10 cellular contexts compared by ENCODE assay signal in the genomic region with DNA sequence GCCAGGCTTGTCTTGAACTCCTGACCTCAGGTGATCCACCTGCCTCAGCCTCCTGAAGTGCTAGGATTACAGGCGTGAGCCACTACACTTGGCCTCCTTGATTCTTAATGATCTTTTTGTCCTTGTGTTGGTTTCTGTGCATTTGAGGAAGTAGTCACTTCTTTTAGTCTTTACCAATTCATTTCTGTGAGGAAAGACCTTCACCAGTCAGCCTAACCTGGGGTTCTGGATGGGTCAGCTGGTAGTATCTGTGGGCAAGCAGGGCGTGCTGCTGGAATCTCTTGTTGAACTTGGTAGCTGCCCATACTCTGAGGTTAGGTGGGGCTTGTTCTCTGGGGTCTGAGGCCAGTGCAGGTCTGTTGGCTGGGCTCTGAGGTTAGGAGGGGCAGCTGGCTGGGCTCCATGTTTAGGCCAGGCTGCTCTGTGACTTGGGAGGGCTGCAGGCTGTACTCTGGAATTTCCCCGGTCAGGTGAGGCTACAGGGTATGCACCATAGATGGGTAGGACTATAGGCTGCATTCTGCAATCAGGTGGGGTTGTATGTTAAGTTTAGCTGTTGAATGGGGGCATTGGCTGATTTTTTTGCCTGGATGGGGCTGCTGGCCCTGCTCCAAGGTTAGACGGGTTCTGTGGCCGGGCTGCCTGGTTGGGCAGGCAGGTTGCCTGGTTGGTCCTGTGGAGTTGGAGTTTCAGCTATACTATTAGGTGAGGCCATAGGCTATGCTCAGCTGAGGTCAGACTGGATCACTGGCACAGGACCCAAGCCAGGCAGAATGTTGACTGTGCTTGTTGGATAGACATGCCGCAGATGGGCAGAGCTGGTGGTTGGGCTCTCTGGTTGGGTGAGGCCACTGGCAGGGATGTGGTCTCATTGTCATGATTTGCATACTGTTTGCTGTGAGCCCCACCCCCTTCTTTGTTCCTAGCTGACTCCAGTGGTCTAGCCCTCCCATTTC. TPM values are rescaled to one million over a fixed set of nuclear protein-coding genes. Genes with fewer than 3 reads are reported as not detected.
A peak's percentile ranks its signal among the peaks of the same experiment; 100 is the strongest.
DNase-seq lines count a peak whose midpoint lies in the region; ATAC-seq, FAIRE-seq and TF ChIP-seq lines count a peak whose summit lies in the region.
"Had no signal": no experiment of that assay in that cellular context is flagged by ENCODE, and none has a peak within 500 bp of the region (broad histone marks: within the 10 kb centered on the region; RNA-seq: fewer than 3 reads in every experiment).

No MANE protein-coding gene starts in this region.

- ATAC-seq in pancreas (peak; percentile 60 to 79 (median 70)), GM21381 (IDR thresholded peaks at IDR 0.05; ENCODE audit: unreplicated experiment) (no peak)

- TF ChIP-seq CTCF in epithelial cell of esophagus (IDR thresholded peaks at IDR 0.05; ENCODE audit: insufficient read depth, low read depth, low read length, missing control alignments), result no peak
- no peak for TF ChIP-seq CTCF in pancreas (IDR thresholded peaks at IDR 0.05)

- peaks cover 0 to 8% (median 4%) of the 10 kb centered on the region in 3 donors for H3K4me1 ChIP-seq in pancreas

- H3K36me3 ChIP-seq in pancreas, result no peaks in the 10 kb centered on the region

- H3K4me3 ChIP-seq in epithelial cell of esophagus (ENCODE audit: low read length) (no peak overlapping the region), pancreas (no peak overlapping the region)

- WGBS in pancreas, 2 donors, result 56% methylated on average over 6 of the region's 6 CpGs

- no peak for FAIRE-seq in pancreas (lab: Jason Lieb, UNC)
- FAIRE-seq: A204.1 had no signal

- DNase-seq in NCI-H2029 (lab: John Stamatoyannopoulos, UW) (peak; percentile 47), NCI-H2029 treated with DMSO at 0.1 percent for 48 hours (lab: John Stamatoyannopoulos, UW) (no peak), NCI-H1048 (lab: John Stamatoyannopoulos, UW) (peak; percentile 46), epithelial cell of esophagus (ENCODE audit: low read depth) (peak; percentile 50), pancreas (peak in 3 of 6 donors; percentile 39 to 48 (median 42)), NCI-H748 (lab: John Stamatoyannopoulos, UW; ENCODE audit: unreplicated experiment) (no peak)
- DNase-seq in stimulated activated CD4-positive, alpha-beta T cell treated with anti-CD3 and anti-CD28 coated beads, Interleukin-2, amount 100 ng/mL, for 48 hours, result no peak
- DNase-seq: NCI-H1105 treated with DMSO at 0.1 percent for 48 hours had no signal

- intact Hi-C loops in pancreas (cut with DNase I), result no loop called here

- H3K27me3 ChIP-seq in pancreas, result no peaks in the 10 kb centered on the region

- no peak overlapping the region for H3K27ac ChIP-seq in pancreas

- H3K9me3 ChIP-seq in pancreas, result no peaks in the 10 kb centered on the region

RNA-seq across cellular contexts. Expression of gene UBAP1, which starts 19.2 kb away (rescaled TPM):
- 10 to 100 TPM; 13.0 to 25.6 (median 17.0) TPM for total RNA-seq in pancreas
- 10 to 100 TPM; 12.1 to 21.9 TPM for polyA plus RNA-seq in pancreas

Comparison
In these comparisons a context has a peak if more than half of its experiments do, and no peak if none do; other contexts are left out.
1. DNase-seq: peak in NCI-H2029 (single experiment), NCI-H1048 (single experiment) and epithelial cell of esophagus (single experiment); none in NCI-H2029 treated with DMSO at 0.1 percent for 48 hours (single experiment), NCI-H748 (single experiment) and stimulated activated CD4-positive, alpha-beta T cell treated with anti-CD3 and anti-CD28 coated beads, Interleukin-2, amount 100 ng/mL, for 48 hours (0 of 2).